In the genomic region with DNA sequence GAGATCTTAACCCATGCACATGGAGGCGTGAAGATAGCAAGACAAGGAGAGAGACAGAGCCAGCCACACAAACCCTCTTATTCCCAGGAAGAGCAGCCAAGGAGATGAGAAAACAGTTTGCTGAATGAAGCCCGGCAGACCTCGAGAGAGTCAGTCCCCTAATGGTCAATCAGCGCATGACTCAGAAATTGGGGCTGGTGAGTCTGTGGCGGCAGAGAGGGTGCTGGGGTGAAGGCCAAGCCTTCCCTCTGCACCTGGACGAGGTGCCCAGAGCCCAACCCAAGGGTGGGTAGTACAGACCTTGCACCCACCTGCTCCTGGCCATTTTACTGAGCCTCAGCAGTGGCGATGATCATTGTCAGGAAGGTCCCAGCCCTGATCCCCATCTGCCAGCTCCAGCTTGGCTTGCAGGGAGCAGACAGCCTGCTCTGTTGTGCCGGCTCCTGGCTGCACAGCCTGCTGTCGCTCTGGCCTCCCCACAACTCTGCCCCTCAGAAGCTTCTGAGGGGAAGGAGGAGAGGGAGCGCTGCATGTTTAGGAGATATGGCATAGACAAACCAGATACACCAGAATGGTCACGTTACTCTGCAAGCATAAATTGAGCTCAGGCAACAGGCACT, we compare ENCODE assay signal across 16 cellular contexts.
DNase-seq lines count a peak whose midpoint lies in the region; ATAC-seq and TF ChIP-seq lines count a peak whose summit lies in the region.
"Had no signal": no experiment of that assay in that cellular context is flagged by ENCODE, and none has a peak within 500 bp of the region (broad histone marks: within the 10 kb centered on the region; RNA-seq: fewer than 3 reads in every experiment).

No MANE protein-coding gene starts in this region.

- intact Hi-C loops in mucosa of descending colon (cut with DNase I, micrococcal nuclease): no loop called here

- no peak overlapping the region for H3K9ac ChIP-seq in parathyroid adenoma

- no peaks in the 10 kb centered on the region for H4K20me1 ChIP-seq in GM23338 (replicated peaks; ENCODE audit: insufficient read depth)

- H3K9me2 ChIP-seq in GM23338 (ENCODE audit: insufficient read depth): no peaks in the 10 kb centered on the region

- TF ChIP-seq CTCF in GM23338 (conservative IDR thresholded peaks at IDR 0.05; ENCODE audit: low read depth in 2 of 2) (0 out of 4 replicates have a peak, but pooled peaks of 1 of the 2 experiments have one; percentile 6), brain (conservative IDR thresholded peaks at IDR 0.05) (no peak), parathyroid adenoma (IDR thresholded peaks at IDR 0.05) (no peak), mucosa of descending colon (IDR thresholded peaks at IDR 0.05) (no peak)

- H3K4me3 Mint-ChIP-seq in GM23338 (no peak overlapping the region), brain (no peak overlapping the region), immature natural killer cell (no peak overlapping the region)
- H3K4me3 Mint-ChIP-seq: dendritic cell treated with granulocyte-macrophage colony-stimulating factor and Interleukin-4, amounts not matched to agents 40 ng/mL and 50 ng/mL, for 4 days; stimulated activated naive B cell treated with anti-CD40 and anti-IgM and Interleukin-4, amounts not matched to agents 10 μg/mL and 1 μg/mL and 100 μg/mL, for 72 hours had no signal

- no peaks in the 10 kb centered on the region for H3K36me3 Mint-ChIP-seq in GM23338 (ENCODE audit: low read depth)
- H3K36me3 Mint-ChIP-seq in brain: no peaks in the 10 kb centered on the region
- H3K36me3 Mint-ChIP-seq in immature natural killer cell: no peaks in the 10 kb centered on the region
- H3K36me3 Mint-ChIP-seq: stimulated activated naive B cell treated with anti-CD40 and anti-IgM and Interleukin-4, amounts not matched to agents 10 μg/mL and 1 μg/mL and 100 μg/mL, for 72 hours had no signal

- H3K4me1 Mint-ChIP-seq in GM23338 (peaks cover 21% of the 10 kb centered on the region), brain (peaks cover 95% of the 10 kb centered on the region), immature natural killer cell (no peaks in the 10 kb centered on the region)

- H3K27me3 ChIP-seq in GM23338 (ENCODE audit: insufficient read depth): no peaks in the 10 kb centered on the region
- H3K27me3 ChIP-seq in parathyroid adenoma (ENCODE audit: control insufficient read depth, insufficient read depth, low read length): no peaks in the 10 kb centered on the region
- no peaks in the 10 kb centered on the region for H3K27me3 ChIP-seq in SJCRH30
- H3K27me3 ChIP-seq: gastrocnemius medialis, transverse colon had no signal

- peaks cover 20% of the 10 kb centered on the region for H3K4me1 ChIP-seq in GM23338 (ENCODE audit: insufficient read depth)
- H3K4me1 ChIP-seq in parathyroid adenoma: peaks cover 13% of the 10 kb centered on the region
- no peaks in the 10 kb centered on the region for H3K4me1 ChIP-seq in mucosa of descending colon (ENCODE audit: low read depth)
- H3K4me1 ChIP-seq in SJCRH30: peaks cover 14% of the 10 kb centered on the region
- H3K4me1 ChIP-seq: transverse colon had no signal

- H3K9me3 ChIP-seq in parathyroid adenoma (ENCODE audit: control insufficient read depth, low read length): no peaks in the 10 kb centered on the region
- H3K9me3 ChIP-seq in mucosa of descending colon: no peaks in the 10 kb centered on the region
- H3K9me3 ChIP-seq in SJCRH30 (replicated peaks): no peaks in the 10 kb centered on the region
- H3K9me3 ChIP-seq: gastrocnemius medialis, transverse colon had no signal

- H3K36me3 ChIP-seq in GM23338 (ENCODE audit: insufficient read depth): no peaks in the 10 kb centered on the region
- no peaks in the 10 kb centered on the region for H3K36me3 ChIP-seq in parathyroid adenoma (ENCODE audit: control insufficient read depth, insufficient read depth, low read length)
- H3K36me3 ChIP-seq in mucosa of descending colon (ENCODE audit: low read depth): no peaks in the 10 kb centered on the region
- H3K36me3 ChIP-seq in SJCRH30: no peaks in the 10 kb centered on the region
- H3K36me3 ChIP-seq: gastrocnemius medialis, transverse colon had no signal

- H3F3A ChIP-seq in GM23338 (replicated peaks; ENCODE audit: low read depth): no peaks in the 10 kb centered on the region

- H3K4me3 ChIP-seq in GM23338: no peak overlapping the region
- no peak overlapping the region for H3K4me3 ChIP-seq in parathyroid adenoma (ENCODE audit: low read depth, low read length)
- no peak overlapping the region for H3K4me3 ChIP-seq in mucosa of descending colon
- H3K4me3 ChIP-seq in SJCRH30: no peak overlapping the region
- H3K4me3 ChIP-seq: gastrocnemius medialis, transverse colon had no signal

- H3K4me2 ChIP-seq in GM23338 (no peak overlapping the region), parathyroid adenoma (ENCODE audit: low read length) (no peak overlapping the region)

- ATAC-seq in GM23338: peak; percentile 56
- ATAC-seq in mucosa of descending colon: no peak
- ATAC-seq: gastrocnemius medialis; left ventricle myocardium superior; stimulated activated naive B cell treated with anti-CD40 and anti-IgM and Interleukin-4, amounts not matched to agents 10 μg/mL and 1 μg/mL and 100 μg/mL, for 72 hours had no signal

- H2AFZ ChIP-seq in GM23338 (peak overlapping the region; percentile 74), parathyroid adenoma (peak overlapping the region; percentile 54)

- H3K27ac Mint-ChIP-seq in GM23338: no peak overlapping the region
- H3K27ac Mint-ChIP-seq in brain: peak overlapping the region in 4 of 5 experiments; percentile 29 to 60 (median 43)
- H3K27ac Mint-ChIP-seq in immature natural killer cell: no peak overlapping the region
- H3K27ac Mint-ChIP-seq: dendritic cell treated with granulocyte-macrophage colony-stimulating factor and Interleukin-4, amounts not matched to agents 40 ng/mL and 50 ng/mL, for 4 days; stimulated activated naive B cell treated with anti-CD40 and anti-IgM and Interleukin-4, amounts not matched to agents 10 μg/mL and 1 μg/mL and 100 μg/mL, for 72 hours had no signal

- no peak overlapping the region for H3K27ac ChIP-seq in GM23338 (ENCODE audit: low read depth)
- no peak overlapping the region for H3K27ac ChIP-seq in parathyroid adenoma
- no peak overlapping the region for H3K27ac ChIP-seq in SJCRH30
- H3K27ac ChIP-seq: gastrocnemius medialis, transverse colon had no signal

- H3K79me2 ChIP-seq in GM23338 (replicated peaks; ENCODE audit: insufficient read depth) (no peaks in the 10 kb centered on the region), parathyroid adenoma (no peaks in the 10 kb centered on the region)

- H3K27me3 Mint-ChIP-seq in GM23338 (ENCODE audit: insufficient read depth, low read depth, poor library complexity) (peaks cover 4% of the 10 kb centered on the region), brain (no peaks in the 10 kb centered on the region), immature natural killer cell (ENCODE audit: low read depth in 3 of 3) (peaks cover 0 to 6% (median 1%) of the 10 kb centered on the region in 3 donors)
- H3K27me3 Mint-ChIP-seq: stimulated activated naive B cell treated with anti-CD40 and anti-IgM and Interleukin-4, amounts not matched to agents 10 μg/mL and 1 μg/mL and 100 μg/mL, for 72 hours had no signal

- DNase-seq in GM23338 (ENCODE audit: low spot score) (peak; percentile 61), NCI-H1694 treated with DMSO at 0.1 percent for 48 hours (lab: John Stamatoyannopoulos, UW) (peak; percentile 43), immature natural killer cell (no peak), cortex of kidney (lab: John Stamatoyannopoulos, UW) (no peak), mucosa of descending colon (no peak), SJCRH30 (no peak)
- DNase-seq: activated naive CD4-positive, alpha-beta T cell; aorta; erythroblast; gastrocnemius medialis; left ventricle myocardium superior; stimulated activated naive B cell treated with anti-CD40 and anti-IgM and Interleukin-4, amounts not matched to agents 10 μg/mL and 1 μg/mL and 100 μg/mL, for 72 hours; transverse colon had no signal

- no peaks in the 10 kb centered on the region; the same call in 2 of the 3 replicates for H3K9me3 Mint-ChIP-seq in GM23338
- peaks cover 0 to 6% (median 0%) of the 10 kb centered on the region in 5 experiments for H3K9me3 Mint-ChIP-seq in brain
- H3K9me3 Mint-ChIP-seq in immature natural killer cell: no peaks in the 10 kb centered on the region
- H3K9me3 Mint-ChIP-seq: dendritic cell treated with granulocyte-macrophage colony-stimulating factor and Interleukin-4, amounts not matched to agents 40 ng/mL and 50 ng/mL, for 4 days; stimulated activated naive B cell treated with anti-CD40 and anti-IgM and Interleukin-4, amounts not matched to agents 10 μg/mL and 1 μg/mL and 100 μg/mL, for 72 hours had no signal

TF ChIP-seq in GM23338, 12 proteins besides CTCF, POLR2A, EP300 and RAD21:
- no peak for TF ChIP-seq NANOG (IDR thresholded peaks at IDR 0.05; ENCODE audit: borderline replicate concordance)
- no peak for TF ChIP-seq ZNF331 (CRISPR knock-in tag; IDR thresholded peaks at IDR 0.05; ENCODE audit: low read depth)

Comparison
In these comparisons a context has a peak if more than half of its experiments do, and no peak if none do; other contexts are left out.
1. DNase-seq: peak in GM23338 (single experiment) and NCI-H1694 treated with DMSO at 0.1 percent for 48 hours (single experiment); none in immature natural killer cell (0 of 3), cortex of kidney (single experiment), mucosa of descending colon (0 of 3) and SJCRH30 (0 of 2).
2. H3K27ac Mint-ChIP-seq: peak in brain (4 of 5); none in GM23338 (single experiment) and immature natural killer cell (0 of 6).